In genomic region chr1:11981378-11982009, GRCh38 we compare ENCODE assay signal across 2 cellular contexts.
TF ChIP-seq lines count a peak whose summit lies in the region.

No MANE protein-coding gene starts in this region.

TF ChIP-seq in SK-N-SH, 30 proteins besides CTCF, POLR2A, EP300 and RAD21 (continued from another document):
- TF ChIP-seq GATA2 (CRISPR knock-in tag; IDR thresholded peaks at IDR 0.05) (no peak), ELF1 (IDR thresholded peaks at IDR 0.05) (no peak), ZBTB33 (IDR thresholded peaks at IDR 0.05; ENCODE audit: borderline replicate concordance, low read depth) (no peak), YY1 (IDR thresholded peaks at IDR 0.05; ENCODE audit: low read depth) (no peak), EZH2phosphoT487 (IDR thresholded peaks at IDR 0.05; ENCODE audit: borderline replicate concordance, low read depth) (no peak), REST (IDR thresholded peaks at IDR 0.05; ENCODE audit: low read depth, low read length) (no peak)

TF ChIP-seq in SK-N-SH treated with all-trans-retinoic acid at 6 μM for 48 hours, 23 proteins besides CTCF, POLR2A, EP300 and RAD21 (continued from another document):
- TF ChIP-seq CREB5 (CRISPR knock-in tag; IDR thresholded peaks at IDR 0.05; ENCODE audit: low read depth) (no peak), ZNF8 (CRISPR knock-in tag; IDR thresholded peaks at IDR 0.05) (no peak), ISL1 (CRISPR knock-in tag; IDR thresholded peaks at IDR 0.05) (no peak), ZFP30 (CRISPR knock-in tag; IDR thresholded peaks at IDR 0.05) (no peak), ESRRG (CRISPR knock-in tag; IDR thresholded peaks at IDR 0.05) (no peak), ZFP3 (CRISPR knock-in tag; IDR thresholded peaks at IDR 0.05) (no peak), ZNF565 (CRISPR knock-in tag; conservative IDR thresholded peaks at IDR 0.05; ENCODE audit: low read depth) (no peak), GLIS3 (CRISPR knock-in tag; IDR thresholded peaks at IDR 0.05) (no peak), SNAI2 (CRISPR knock-in tag; IDR thresholded peaks at IDR 0.05) (no peak), RARB (CRISPR knock-in tag; IDR thresholded peaks at IDR 0.05) (no peak), BACH2 (CRISPR knock-in tag; IDR thresholded peaks at IDR 0.05; ENCODE audit: borderline replicate concordance) (no peak), TOX (CRISPR knock-in tag; IDR thresholded peaks at IDR 0.05; ENCODE audit: borderline replicate concordance) (no peak), PPARA (CRISPR knock-in tag; IDR thresholded peaks at IDR 0.05; ENCODE audit: borderline replicate concordance) (no peak), TCF4 (CRISPR knock-in tag; IDR thresholded peaks at IDR 0.05; ENCODE audit: borderline replicate concordance) (no peak)
- TF ChIP-seq, protein P1, sequence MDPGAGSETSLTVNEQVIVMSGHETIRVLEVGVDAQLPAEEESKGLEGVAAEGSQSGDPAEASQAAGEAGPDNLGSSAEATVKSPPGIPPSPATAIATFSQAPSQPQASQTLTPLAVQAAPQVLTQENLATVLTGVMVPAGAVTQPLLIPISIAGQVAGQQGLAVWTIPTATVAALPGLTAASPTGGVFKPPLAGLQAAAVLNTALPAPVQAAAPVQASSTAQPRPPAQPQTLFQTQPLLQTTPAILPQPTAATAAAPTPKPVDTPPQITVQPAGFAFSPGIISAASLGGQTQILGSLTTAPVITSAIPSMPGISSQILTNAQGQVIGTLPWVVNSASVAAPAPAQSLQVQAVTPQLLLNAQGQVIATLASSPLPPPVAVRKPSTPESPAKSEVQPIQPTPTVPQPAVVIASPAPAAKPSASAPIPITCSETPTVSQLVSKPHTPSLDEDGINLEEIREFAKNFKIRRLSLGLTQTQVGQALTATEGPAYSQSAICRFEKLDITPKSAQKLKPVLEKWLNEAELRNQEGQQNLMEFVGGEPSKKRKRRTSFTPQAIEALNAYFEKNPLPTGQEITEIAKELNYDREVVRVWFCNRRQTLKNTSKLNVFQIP (CRISPR knock-in tag; IDR thresholded peaks at IDR 0.05; ENCODE audit: borderline replicate concordance, low read depth): no peak
- TF ChIP-seq, protein P2, sequence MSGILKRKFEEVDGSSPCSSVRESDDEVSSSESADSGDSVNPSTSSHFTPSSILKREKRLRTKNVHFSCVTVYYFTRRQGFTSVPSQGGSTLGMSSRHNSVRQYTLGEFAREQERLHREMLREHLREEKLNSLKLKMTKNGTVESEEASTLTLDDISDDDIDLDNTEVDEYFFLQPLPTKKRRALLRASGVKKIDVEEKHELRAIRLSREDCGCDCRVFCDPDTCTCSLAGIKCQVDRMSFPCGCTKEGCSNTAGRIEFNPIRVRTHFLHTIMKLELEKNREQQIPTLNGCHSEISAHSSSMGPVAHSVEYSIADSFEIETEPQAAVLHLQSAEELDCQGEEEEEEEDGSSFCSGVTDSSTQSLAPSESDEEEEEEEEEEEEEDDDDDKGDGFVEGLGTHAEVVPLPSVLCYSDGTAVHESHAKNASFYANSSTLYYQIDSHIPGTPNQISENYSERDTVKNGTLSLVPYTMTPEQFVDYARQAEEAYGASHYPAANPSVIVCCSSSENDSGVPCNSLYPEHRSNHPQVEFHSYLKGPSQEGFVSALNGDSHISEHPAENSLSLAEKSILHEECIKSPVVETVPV (CRISPR knock-in tag; IDR thresholded peaks at IDR 0.05): no peak
TF ChIP-seq in SK-N-SH treated with all-trans-retinoic acid at 6 μM for 48 hours: peak in this region for 0.
